27 cellular contexts compared by ENCODE assay signal in the genomic region with DNA sequence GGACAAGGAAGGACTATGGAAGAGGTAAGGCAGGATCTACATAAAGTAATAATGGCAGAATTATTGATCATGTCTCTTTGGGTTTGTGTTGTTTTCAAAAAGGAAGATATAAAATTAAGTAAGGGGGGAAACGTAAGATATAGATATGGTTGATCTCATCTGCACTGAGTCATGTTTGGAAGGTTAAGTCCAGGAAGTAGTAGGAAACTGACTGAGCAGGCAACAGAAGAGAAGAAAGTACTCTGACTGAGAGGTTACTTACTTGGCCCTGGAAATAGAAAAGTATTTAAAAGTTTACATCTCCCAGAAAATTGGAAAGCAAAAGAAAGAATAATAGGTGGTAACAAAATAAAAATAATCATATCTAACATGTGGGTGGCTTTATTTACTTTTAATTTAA.
"Had no signal": no experiment of that assay in that cellular context is flagged by ENCODE, and none has a peak within 500 bp of the region (broad histone marks: within the 10 kb centered on the region; RNA-seq: fewer than 3 reads in every experiment).

No MANE protein-coding gene starts in this region.

- DNase-seq: activated CD4-positive, alpha-beta memory T cell treated with anti-CD3 and anti-CD28 coated beads, Interleukin-2, amount 10 ng/mL, durations not matched to agents 7 days and 5 days; activated CD4-positive, alpha-beta T cell treated with anti-CD3 and anti-CD28 coated beads for 1 hour; activated CD4-positive, alpha-beta T cell treated with anti-CD3 and anti-CD28 coated beads, Interleukin-2, amount 10 ng/mL, durations not matched to agents 7 days and 5 days; activated CD8-positive, alpha-beta memory T cell treated with anti-CD3 and anti-CD28 coated beads, Interleukin-2, amount 50 U/mL, for 48 hours; activated naive CD4-positive, alpha-beta T cell; activated T-cell treated with anti-CD3 and anti-CD28 coated beads, Interleukin-2, amount 50 U/mL, for 4 hours; anterior cingulate cortex; colonic mucosa; dorsolateral prefrontal cortex; effector memory CD4-positive, alpha-beta T cell; gastrocnemius medialis; left colon; mammary epithelial cell; sigmoid colon; small intestine; stimulated activated CD4-positive, alpha-beta T cell treated with anti-CD3 and anti-CD28 coated beads, Interleukin-4, amount 100 ng/mL, for 24 hours; stimulated activated CD8-positive, alpha-beta memory T cell treated with anti-CD3 and anti-CD28 coated beads, Interleukin-4, amount 100 ng/mL, for 48 hours; stimulated activated naive CD8-positive, alpha-beta T cell treated with anti-CD3 and anti-CD28 coated beads, Interleukin-15, amount 100 ng/mL, for 72 hours; substantia nigra; T-helper 17 cell; T1000; uterus; WERI-Rb-1 had no signal

- ATAC-seq: activated naive CD4-positive, alpha-beta T cell treated with anti-CD3 and anti-CD28 coated beads, Interleukin-2, amount 50 U/mL, for 72 hours; activated T-cell treated with anti-CD3 and anti-CD28 coated beads, Interleukin-2, amount 50 U/mL, for 4 hours; gastrocnemius medialis; left colon; stimulated activated memory B cell treated with anti-CD40 and anti-IgM and Interleukin-4, amounts not matched to agents 10 μg/mL and 1 μg/mL and 100 μg/mL, for 72 hours; stimulated activated naive CD8-positive, alpha-beta T cell treated with anti-CD3 and anti-CD28 coated beads, Interleukin-15, amount 100 ng/mL, for 72 hours; T-helper 17 cell had no signal

- H3K4me3 ChIP-seq: colonic mucosa, dorsolateral prefrontal cortex, gastrocnemius medialis, hepatocyte, prostate gland, sigmoid colon, uterus had no signal
